ENCODE assay signal across 9 cellular contexts in the genomic region with DNA sequence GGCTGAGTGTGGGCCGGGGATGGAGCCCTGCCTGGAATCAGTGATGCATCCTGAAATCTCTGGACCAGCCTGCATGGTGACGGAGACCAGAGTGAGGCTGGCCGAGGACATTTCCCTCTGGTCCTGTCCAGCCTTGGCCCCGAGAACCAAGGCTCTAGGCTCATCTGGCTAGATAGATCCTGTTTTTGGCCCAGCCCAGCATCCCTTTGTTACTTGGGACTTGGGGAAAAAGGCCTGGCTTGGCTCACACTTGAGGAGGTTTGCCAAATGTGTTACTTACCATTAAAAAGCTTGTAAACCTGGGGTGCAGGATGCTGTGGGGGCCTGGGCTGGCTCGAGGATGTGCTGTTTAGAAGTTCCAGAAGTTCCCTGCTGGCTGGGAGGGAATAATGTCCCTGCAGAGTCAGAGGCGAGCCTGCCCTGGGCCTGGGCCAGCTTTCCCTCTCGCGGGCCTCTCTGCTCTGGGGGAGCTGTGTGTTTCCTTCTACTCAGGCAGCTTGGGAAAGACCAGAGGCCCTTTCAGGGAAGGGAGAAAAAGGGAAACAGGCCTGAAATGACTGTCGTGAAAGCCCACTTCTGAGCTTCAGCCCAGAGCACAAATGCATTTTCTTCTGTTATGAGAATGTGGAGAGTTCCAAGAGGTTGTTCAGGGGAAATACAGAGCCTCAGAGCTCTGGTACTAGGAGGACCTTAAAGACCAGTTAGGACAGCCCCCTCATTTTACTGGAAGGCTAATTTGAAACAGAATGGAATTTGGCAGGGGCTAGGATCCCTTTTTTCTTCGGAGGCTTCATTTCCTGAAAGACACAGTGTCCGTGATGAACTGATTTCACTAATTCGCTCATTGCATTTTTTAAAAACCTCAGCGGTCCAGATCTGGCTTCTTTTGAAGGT. TPM values are rescaled to one million over a fixed set of nuclear protein-coding genes. Genes with fewer than 3 reads are reported as not detected.
DNase-seq lines count a peak whose midpoint lies in the region; ATAC-seq, FAIRE-seq and TF ChIP-seq lines count a peak whose summit lies in the region.
"Had no signal": no experiment of that assay in that cellular context is flagged by ENCODE, and none has a peak within 500 bp of the region (broad histone marks: within the 10 kb centered on the region; RNA-seq: fewer than 3 reads in every experiment).

No MANE protein-coding gene starts in this region.

- ATAC-seq in effector memory CD8-positive, alpha-beta T cell (replicated peaks): no peak
- ATAC-seq in HG02623 (IDR thresholded peaks at IDR 0.05; ENCODE audit: unreplicated experiment): no peak

- peaks cover 82% of the 10 kb centered on the region for H3K4me1 Mint-ChIP-seq in osteocyte (ENCODE audit: unreplicated experiment)
- H3K4me1 Mint-ChIP-seq in effector memory CD8-positive, alpha-beta T cell (ENCODE audit: low read depth in 2 of 2): peaks cover 21 to 24% of the 10 kb centered on the region in 2 donors

- H3K27ac Mint-ChIP-seq in osteocyte (ENCODE audit: unreplicated experiment): peak overlapping the region; percentile 99
- no peak overlapping the region for H3K27ac Mint-ChIP-seq in effector memory CD8-positive, alpha-beta T cell
- H3K27ac Mint-ChIP-seq: activated naive CD8-positive, alpha-beta T cell treated with anti-CD3 and anti-CD28 coated beads, Interleukin-2, amount 10 ng/mL, durations not matched to agents 7 days and 5 days had no signal

- peak overlapping the region; percentile 75 for H3K27ac ChIP-seq in HL-60 (replicated peaks)

- no peaks in the 10 kb centered on the region for H3K9me3 Mint-ChIP-seq in osteocyte (ENCODE audit: unreplicated experiment)
- no peaks in the 10 kb centered on the region for H3K9me3 Mint-ChIP-seq in effector memory CD8-positive, alpha-beta T cell
- H3K9me3 Mint-ChIP-seq: activated naive CD8-positive, alpha-beta T cell treated with anti-CD3 and anti-CD28 coated beads, Interleukin-2, amount 10 ng/mL, durations not matched to agents 7 days and 5 days had no signal

- no peaks in the 10 kb centered on the region for H3K27me3 Mint-ChIP-seq in osteocyte (ENCODE audit: unreplicated experiment)
- H3K27me3 Mint-ChIP-seq in effector memory CD8-positive, alpha-beta T cell: peaks cover 0 to 16% of the 10 kb centered on the region in 2 donors
- H3K27me3 Mint-ChIP-seq: activated naive CD8-positive, alpha-beta T cell treated with anti-CD3 and anti-CD28 coated beads, Interleukin-2, amount 10 ng/mL, durations not matched to agents 7 days and 5 days had no signal

- peak; percentile 87 for FAIRE-seq in A204.1 (lab: Jason Lieb, UNC)

- peak overlapping the region; percentile 51 for H3K4me3 Mint-ChIP-seq in osteocyte (ENCODE audit: unreplicated experiment)
- no peak overlapping the region for H3K4me3 Mint-ChIP-seq in effector memory CD8-positive, alpha-beta T cell
- H3K4me3 Mint-ChIP-seq: activated naive CD8-positive, alpha-beta T cell treated with anti-CD3 and anti-CD28 coated beads, Interleukin-2, amount 10 ng/mL, durations not matched to agents 7 days and 5 days had no signal

- H3K27me3 ChIP-seq in HL-60 (ENCODE audit: insufficient read depth, poor library complexity, severe bottlenecking): peaks cover 2% of the 10 kb centered on the region

- H3K36me3 Mint-ChIP-seq in osteocyte (ENCODE audit: unreplicated experiment): no peaks in the 10 kb centered on the region
- H3K36me3 Mint-ChIP-seq in effector memory CD8-positive, alpha-beta T cell (ENCODE audit: insufficient read depth): peaks cover 9% of the 10 kb centered on the region
- H3K36me3 Mint-ChIP-seq: activated naive CD8-positive, alpha-beta T cell treated with anti-CD3 and anti-CD28 coated beads, Interleukin-2, amount 10 ng/mL, durations not matched to agents 7 days and 5 days had no signal

- no peak for TF ChIP-seq CTCF in HL-60 (IDR thresholded peaks at IDR 0.05; ENCODE audit: insufficient read depth, low read length)
- TF ChIP-seq CTCF in WI38 (IDR thresholded peaks at IDR 0.05; ENCODE audit: low read depth, low read length): no peak
- no peak for TF ChIP-seq CTCF in osteocyte (IDR thresholded peaks at IDR 0.05)

- H3K4me3 ChIP-seq in HL-60 (replicated peaks; ENCODE audit: insufficient read depth, low read length) (no peak overlapping the region), WI38 (ENCODE audit: low read depth, low read length) (peak overlapping the region; percentile 17)

- DNase-seq in HL-60 (ENCODE audit: low read depth in 1 of 2, low spot score in 1 of 2): peak; percentile 35 to 83
- DNase-seq in globus pallidus (ENCODE audit: low spot score): peak; percentile 90
- DNase-seq in osteocyte (ENCODE audit: extremely low spot score, unreplicated experiment): peak; percentile 93
- no peak for DNase-seq in activated gamma-delta T cell (lab: John Stamatoyannopoulos, UW)
- DNase-seq in effector memory CD8-positive, alpha-beta T cell: no peak
- DNase-seq: activated naive CD8-positive, alpha-beta T cell treated with anti-CD3 and anti-CD28 coated beads, Interleukin-2, amount 10 ng/mL, durations not matched to agents 7 days and 5 days had no signal

RNA-seq across cellular contexts. Expression of a gene that starts 47.2 kb away (rescaled TPM):
- 171 and 179 TPM in 2 replicates for total RNA-seq in osteocyte

RNA-seq across cellular contexts. Expression of a gene that starts 47.7 kb away (rescaled TPM):
- total RNA-seq in osteocyte: 2.6 and 3.2 TPM in 2 replicates

Comparison
In these comparisons a context has a peak if more than half of its experiments do, and no peak if none do; other contexts are left out.
1. DNase-seq: peak in HL-60 (2 of 2), globus pallidus (single experiment) and osteocyte (single experiment); none in activated gamma-delta T cell (single experiment) and effector memory CD8-positive, alpha-beta T cell (0 of 3).